In the genomic region with DNA sequence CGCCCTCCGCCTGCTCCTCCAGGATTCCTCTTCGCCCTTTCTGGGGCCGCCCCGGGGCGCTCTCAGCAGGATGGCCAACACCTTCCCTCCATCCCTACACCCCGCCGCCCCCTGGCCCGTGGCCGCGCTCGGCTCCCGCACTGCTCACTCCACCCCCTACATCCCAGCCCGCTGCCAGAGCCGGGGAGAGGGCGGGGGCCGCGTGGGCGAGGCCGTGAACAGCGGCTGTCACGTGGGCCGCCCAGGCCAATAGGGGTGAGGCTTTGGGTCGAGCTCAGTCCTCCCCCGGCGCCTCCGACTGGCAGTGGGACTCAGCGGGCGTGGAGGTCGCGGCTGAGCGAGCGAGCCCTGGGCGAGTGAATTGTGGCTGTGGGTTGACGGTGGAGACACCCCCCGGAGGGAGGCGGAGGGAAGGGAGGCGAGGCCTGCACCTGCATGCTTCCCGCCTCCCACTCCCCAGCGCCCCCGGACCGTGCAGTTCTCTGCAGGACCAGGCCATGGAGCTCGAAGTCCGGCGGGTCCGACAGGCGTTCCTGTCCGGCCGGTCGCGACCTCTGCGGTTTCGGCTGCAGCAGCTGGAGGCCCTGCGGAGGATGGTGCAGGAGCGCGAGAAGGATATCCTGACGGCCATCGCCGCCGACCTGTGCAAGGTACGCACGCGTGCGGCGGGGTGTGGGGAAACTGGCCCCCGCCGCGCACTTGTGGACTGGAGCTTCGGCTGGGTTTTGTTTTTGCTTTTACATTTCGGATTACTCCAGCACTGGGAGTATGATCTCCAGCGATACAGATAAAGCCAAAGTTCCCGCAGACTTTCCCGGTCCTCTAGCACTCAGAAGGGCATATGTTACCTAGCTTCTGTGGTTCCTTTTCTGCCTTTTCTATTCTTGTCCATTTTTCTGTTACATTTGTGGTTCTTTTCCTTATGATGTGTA, we compare ENCODE assay signal across 1 cellular context.
TF ChIP-seq lines count a peak whose summit lies in the region.

A gene (plus strand): TSS at position 277 of the 932 bp plus-strand sequence. CDS start 221 bp downstream, at position 498.

TF ChIP-seq in GM12878, 131 proteins besides CTCF, POLR2A, EP300 and RAD21 (continued from another document and continues in another):
- TF ChIP-seq, protein P1, sequence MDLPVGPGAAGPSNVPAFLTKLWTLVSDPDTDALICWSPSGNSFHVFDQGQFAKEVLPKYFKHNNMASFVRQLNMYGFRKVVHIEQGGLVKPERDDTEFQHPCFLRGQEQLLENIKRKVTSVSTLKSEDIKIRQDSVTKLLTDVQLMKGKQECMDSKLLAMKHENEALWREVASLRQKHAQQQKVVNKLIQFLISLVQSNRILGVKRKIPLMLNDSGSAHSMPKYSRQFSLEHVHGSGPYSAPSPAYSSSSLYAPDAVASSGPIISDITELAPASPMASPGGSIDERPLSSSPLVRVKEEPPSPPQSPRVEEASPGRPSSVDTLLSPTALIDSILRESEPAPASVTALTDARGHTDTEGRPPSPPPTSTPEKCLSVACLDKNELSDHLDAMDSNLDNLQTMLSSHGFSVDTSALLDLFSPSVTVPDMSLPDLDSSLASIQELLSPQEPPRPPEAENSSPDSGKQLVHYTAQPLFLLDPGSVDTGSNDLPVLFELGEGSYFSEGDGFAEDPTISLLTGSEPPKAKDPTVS (IDR thresholded peaks at IDR 0.05; ENCODE audit: low read depth, low read length) = no peak
- TF ChIP-seq, protein P2, sequence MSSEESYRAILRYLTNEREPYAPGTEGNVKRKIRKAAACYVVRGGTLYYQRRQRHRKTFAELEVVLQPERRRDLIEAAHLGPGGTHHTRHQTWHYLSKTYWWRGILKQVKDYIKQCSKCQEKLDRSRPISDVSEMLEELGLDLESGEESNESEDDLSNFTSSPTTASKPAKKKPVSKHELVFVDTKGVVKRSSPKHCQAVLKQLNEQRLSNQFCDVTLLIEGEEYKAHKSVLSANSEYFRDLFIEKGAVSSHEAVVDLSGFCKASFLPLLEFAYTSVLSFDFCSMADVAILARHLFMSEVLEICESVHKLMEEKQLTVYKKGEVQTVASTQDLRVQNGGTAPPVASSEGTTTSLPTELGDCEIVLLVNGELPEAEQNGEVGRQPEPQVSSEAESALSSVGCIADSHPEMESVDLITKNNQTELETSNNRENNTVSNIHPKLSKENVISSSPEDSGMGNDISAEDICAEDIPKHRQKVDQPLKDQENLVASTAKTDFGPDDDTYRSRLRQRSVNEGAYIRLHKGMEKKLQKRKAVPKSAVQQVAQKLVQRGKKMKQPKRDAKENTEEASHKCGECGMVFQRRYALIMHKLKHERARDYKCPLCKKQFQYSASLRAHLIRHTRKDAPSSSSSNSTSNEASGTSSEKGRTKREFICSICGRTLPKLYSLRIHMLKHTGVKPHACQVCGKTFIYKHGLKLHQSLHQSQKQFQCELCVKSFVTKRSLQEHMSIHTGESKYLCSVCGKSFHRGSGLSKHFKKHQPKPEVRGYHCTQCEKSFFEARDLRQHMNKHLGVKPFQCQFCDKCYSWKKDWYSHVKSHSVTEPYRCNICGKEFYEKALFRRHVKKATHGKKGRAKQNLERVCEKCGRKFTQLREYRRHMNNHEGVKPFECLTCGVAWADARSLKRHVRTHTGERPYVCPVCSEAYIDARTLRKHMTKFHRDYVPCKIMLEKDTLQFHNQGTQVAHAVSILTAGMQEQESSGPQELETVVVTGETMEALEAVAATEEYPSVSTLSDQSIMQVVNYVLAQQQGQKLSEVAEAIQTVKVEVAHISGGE (CRISPR knock-in tag; IDR thresholded peaks at IDR 0.05) = peak; percentile 27; the same call in 1 of the 2 replicates
- TF ChIP-seq RUNX3 (IDR thresholded peaks at IDR 0.05; ENCODE audit: low read length) = peak; percentile 80
- TF ChIP-seq, protein P3, sequence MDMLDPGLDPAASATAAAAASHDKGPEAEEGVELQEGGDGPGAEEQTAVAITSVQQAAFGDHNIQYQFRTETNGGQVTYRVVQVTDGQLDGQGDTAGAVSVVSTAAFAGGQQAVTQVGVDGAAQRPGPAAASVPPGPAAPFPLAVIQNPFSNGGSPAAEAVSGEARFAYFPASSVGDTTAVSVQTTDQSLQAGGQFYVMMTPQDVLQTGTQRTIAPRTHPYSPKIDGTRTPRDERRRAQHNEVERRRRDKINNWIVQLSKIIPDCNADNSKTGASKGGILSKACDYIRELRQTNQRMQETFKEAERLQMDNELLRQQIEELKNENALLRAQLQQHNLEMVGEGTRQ (IDR thresholded peaks at IDR 0.05; ENCODE audit: borderline replicate concordance, low read depth, low read length) = peak; percentile 92
- peak; percentile 74 for TF ChIP-seq IKZF1 (conservative IDR thresholded peaks at IDR 0.05)
- TF ChIP-seq MTA2 (IDR thresholded peaks at IDR 0.05; ENCODE audit: low read depth) = no peak
- TF ChIP-seq, protein P4, sequence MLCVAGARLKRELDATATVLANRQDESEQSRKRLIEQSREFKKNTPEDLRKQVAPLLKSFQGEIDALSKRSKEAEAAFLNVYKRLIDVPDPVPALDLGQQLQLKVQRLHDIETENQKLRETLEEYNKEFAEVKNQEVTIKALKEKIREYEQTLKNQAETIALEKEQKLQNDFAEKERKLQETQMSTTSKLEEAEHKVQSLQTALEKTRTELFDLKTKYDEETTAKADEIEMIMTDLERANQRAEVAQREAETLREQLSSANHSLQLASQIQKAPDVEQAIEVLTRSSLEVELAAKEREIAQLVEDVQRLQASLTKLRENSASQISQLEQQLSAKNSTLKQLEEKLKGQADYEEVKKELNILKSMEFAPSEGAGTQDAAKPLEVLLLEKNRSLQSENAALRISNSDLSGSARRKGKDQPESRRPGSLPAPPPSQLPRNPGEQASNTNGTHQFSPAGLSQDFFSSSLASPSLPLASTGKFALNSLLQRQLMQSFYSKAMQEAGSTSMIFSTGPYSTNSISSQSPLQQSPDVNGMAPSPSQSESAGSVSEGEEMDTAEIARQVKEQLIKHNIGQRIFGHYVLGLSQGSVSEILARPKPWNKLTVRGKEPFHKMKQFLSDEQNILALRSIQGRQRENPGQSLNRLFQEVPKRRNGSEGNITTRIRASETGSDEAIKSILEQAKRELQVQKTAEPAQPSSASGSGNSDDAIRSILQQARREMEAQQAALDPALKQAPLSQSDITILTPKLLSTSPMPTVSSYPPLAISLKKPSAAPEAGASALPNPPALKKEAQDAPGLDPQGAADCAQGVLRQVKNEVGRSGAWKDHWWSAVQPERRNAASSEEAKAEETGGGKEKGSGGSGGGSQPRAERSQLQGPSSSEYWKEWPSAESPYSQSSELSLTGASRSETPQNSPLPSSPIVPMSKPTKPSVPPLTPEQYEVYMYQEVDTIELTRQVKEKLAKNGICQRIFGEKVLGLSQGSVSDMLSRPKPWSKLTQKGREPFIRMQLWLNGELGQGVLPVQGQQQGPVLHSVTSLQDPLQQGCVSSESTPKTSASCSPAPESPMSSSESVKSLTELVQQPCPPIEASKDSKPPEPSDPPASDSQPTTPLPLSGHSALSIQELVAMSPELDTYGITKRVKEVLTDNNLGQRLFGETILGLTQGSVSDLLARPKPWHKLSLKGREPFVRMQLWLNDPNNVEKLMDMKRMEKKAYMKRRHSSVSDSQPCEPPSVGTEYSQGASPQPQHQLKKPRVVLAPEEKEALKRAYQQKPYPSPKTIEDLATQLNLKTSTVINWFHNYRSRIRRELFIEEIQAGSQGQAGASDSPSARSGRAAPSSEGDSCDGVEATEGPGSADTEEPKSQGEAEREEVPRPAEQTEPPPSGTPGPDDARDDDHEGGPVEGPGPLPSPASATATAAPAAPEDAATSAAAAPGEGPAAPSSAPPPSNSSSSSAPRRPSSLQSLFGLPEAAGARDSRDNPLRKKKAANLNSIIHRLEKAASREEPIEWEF (IDR thresholded peaks at IDR 0.05; ENCODE audit: insufficient replicate concordance, low read depth, low read length) = no peak
- no peak for TF ChIP-seq TCF12 (IDR thresholded peaks at IDR 0.05; ENCODE audit: low read depth, low read length)
- TF ChIP-seq, protein P5, sequence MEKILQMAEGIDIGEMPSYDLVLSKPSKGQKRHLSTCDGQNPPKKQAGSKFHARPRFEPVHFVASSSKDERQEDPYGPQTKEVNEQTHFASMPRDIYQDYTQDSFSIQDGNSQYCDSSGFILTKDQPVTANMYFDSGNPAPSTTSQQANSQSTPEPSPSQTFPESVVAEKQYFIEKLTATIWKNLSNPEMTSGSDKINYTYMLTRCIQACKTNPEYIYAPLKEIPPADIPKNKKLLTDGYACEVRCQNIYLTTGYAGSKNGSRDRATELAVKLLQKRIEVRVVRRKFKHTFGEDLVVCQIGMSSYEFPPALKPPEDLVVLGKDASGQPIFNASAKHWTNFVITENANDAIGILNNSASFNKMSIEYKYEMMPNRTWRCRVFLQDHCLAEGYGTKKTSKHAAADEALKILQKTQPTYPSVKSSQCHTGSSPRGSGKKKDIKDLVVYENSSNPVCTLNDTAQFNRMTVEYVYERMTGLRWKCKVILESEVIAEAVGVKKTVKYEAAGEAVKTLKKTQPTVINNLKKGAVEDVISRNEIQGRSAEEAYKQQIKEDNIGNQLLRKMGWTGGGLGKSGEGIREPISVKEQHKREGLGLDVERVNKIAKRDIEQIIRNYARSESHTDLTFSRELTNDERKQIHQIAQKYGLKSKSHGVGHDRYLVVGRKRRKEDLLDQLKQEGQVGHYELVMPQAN (conservative IDR thresholded peaks at IDR 0.05) = peak; percentile 48; the same call in 1 of the 2 replicates
- TF ChIP-seq POU2F2 (IDR thresholded peaks at IDR 0.05; ENCODE audit: borderline replicate concordance, low read depth, low read length) = peak; percentile 51; the same call in 1 of the 3 replicates
- TF ChIP-seq CREM (IDR thresholded peaks at IDR 0.05; ENCODE audit: low read depth) = 0 out of 2 replicates have a peak, but pooled peaks have one; percentile 9
- TF ChIP-seq, protein P6, sequence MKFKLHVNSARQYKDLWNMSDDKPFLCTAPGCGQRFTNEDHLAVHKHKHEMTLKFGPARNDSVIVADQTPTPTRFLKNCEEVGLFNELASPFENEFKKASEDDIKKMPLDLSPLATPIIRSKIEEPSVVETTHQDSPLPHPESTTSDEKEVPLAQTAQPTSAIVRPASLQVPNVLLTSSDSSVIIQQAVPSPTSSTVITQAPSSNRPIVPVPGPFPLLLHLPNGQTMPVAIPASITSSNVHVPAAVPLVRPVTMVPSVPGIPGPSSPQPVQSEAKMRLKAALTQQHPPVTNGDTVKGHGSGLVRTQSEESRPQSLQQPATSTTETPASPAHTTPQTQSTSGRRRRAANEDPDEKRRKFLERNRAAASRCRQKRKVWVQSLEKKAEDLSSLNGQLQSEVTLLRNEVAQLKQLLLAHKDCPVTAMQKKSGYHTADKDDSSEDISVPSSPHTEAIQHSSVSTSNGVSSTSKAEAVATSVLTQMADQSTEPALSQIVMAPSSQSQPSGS (IDR thresholded peaks at IDR 0.05; ENCODE audit: low read length) = no peak
- TF ChIP-seq SP1 (IDR thresholded peaks at IDR 0.05; ENCODE audit: low read depth, low read length) = peak; percentile 67
- TF ChIP-seq POLR2AphosphoS5 (IDR thresholded peaks at IDR 0.05; ENCODE audit: low read length) = peak; percentile 74
- no peak for TF ChIP-seq SUZ12 (IDR thresholded peaks at IDR 0.05; ENCODE audit: unreplicated experiment)
- TF ChIP-seq CREB1 (IDR thresholded peaks at IDR 0.05; ENCODE audit: low read depth) = peak; percentile 51
- no peak for TF ChIP-seq EZH2 (IDR thresholded peaks at IDR 0.05; ENCODE audit: borderline replicate concordance, control insufficient read depth, low read depth, low read length)
- TF ChIP-seq RFX5 (IDR thresholded peaks at IDR 0.05; ENCODE audit: low read depth, low read length) = no peak
- TF ChIP-seq LARP7 (IDR thresholded peaks at IDR 0.05) = peak; percentile 64
- peak; percentile 9 to 58; a peak in 2 of 4 replicates for TF ChIP-seq BHLHE40 (IDR thresholded peaks at IDR 0.05; ENCODE audit: borderline replicate concordance in 1 of 2, low read depth in 2 of 2, low read length in 1 of 2)
- TF ChIP-seq FOS (IDR thresholded peaks at IDR 0.05; ENCODE audit: borderline replicate concordance, extremely low read depth, insufficient read length) = peak; percentile 30
- TF ChIP-seq STAT1 (conservative IDR thresholded peaks at IDR 0.05) = 0 out of 2 replicates have a peak, but pooled peaks have one; percentile 59
- TF ChIP-seq RELA (IDR thresholded peaks at IDR 0.05; ENCODE audit: borderline replicate concordance, partially characterized antibody) = peak; percentile 6
- peak; percentile 96 for TF ChIP-seq NR2F1 (conservative IDR thresholded peaks at IDR 0.05)
- TF ChIP-seq, protein P7, sequence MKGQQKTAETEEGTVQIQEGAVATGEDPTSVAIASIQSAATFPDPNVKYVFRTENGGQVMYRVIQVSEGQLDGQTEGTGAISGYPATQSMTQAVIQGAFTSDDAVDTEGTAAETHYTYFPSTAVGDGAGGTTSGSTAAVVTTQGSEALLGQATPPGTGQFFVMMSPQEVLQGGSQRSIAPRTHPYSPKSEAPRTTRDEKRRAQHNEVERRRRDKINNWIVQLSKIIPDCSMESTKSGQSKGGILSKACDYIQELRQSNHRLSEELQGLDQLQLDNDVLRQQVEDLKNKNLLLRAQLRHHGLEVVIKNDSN (IDR thresholded peaks at IDR 0.05; ENCODE audit: borderline replicate concordance, extremely low read length, insufficient read depth, low read depth, low read length) = peak; percentile 99
- TF ChIP-seq FOXK2 (IDR thresholded peaks at IDR 0.05) = no peak
- TF ChIP-seq CHD1 (IDR thresholded peaks at IDR 0.05; ENCODE audit: low read depth, low read length) = no peak
- TF ChIP-seq TCF7 (IDR thresholded peaks at IDR 0.05; ENCODE audit: borderline replicate concordance) = no peak
- TF ChIP-seq PAX8 (IDR thresholded peaks at IDR 0.05) = no peak
- no peak for TF ChIP-seq SRF (IDR thresholded peaks at IDR 0.05; ENCODE audit: low read depth in 2 of 2, low read length in 2 of 2)
- peak; percentile 45; the same call in 1 of the 2 replicates for TF ChIP-seq BACH1 (IDR thresholded peaks at IDR 0.05; ENCODE audit: borderline replicate concordance)
- TF ChIP-seq, protein P8, sequence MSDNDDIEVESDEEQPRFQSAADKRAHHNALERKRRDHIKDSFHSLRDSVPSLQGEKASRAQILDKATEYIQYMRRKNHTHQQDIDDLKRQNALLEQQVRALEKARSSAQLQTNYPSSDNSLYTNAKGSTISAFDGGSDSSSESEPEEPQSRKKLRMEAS (IDR thresholded peaks at IDR 0.05; ENCODE audit: low read depth, low read length) = peak; percentile 96
- no peak for TF ChIP-seq YBX1 (IDR thresholded peaks at IDR 0.05)
- TF ChIP-seq, protein P9, sequence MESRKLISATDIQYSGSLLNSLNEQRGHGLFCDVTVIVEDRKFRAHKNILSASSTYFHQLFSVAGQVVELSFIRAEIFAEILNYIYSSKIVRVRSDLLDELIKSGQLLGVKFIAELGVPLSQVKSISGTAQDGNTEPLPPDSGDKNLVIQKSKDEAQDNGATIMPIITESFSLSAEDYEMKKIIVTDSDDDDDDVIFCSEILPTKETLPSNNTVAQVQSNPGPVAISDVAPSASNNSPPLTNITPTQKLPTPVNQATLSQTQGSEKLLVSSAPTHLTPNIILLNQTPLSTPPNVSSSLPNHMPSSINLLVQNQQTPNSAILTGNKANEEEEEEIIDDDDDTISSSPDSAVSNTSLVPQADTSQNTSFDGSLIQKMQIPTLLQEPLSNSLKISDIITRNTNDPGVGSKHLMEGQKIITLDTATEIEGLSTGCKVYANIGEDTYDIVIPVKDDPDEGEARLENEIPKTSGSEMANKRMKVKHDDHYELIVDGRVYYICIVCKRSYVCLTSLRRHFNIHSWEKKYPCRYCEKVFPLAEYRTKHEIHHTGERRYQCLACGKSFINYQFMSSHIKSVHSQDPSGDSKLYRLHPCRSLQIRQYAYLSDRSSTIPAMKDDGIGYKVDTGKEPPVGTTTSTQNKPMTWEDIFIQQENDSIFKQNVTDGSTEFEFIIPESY (IDR thresholded peaks at IDR 0.05) = no peak
- TF ChIP-seq YY1 (IDR thresholded peaks at IDR 0.05; ENCODE audit: low read depth, low read length) = peak; percentile 65
- TF ChIP-seq ASH2L (IDR thresholded peaks at IDR 0.05; ENCODE audit: borderline replicate concordance, low read depth) = peak; percentile 76; the same call in 1 of the 2 replicates
- peak; percentile 91 for TF ChIP-seq RAD51 (IDR thresholded peaks at IDR 0.05)
- no peak for TF ChIP-seq ZNF24 (IDR thresholded peaks at IDR 0.05)
- no peak for TF ChIP-seq FOXM1 (IDR thresholded peaks at IDR 0.05; ENCODE audit: low read depth, low read length)
